Comparison of ENCODE assay signal across 12 cellular contexts in genomic region chr6:106534564-106534982, GRCh38.
DNase-seq lines count a peak whose midpoint lies in the region; ATAC-seq, FAIRE-seq and TF ChIP-seq lines count a peak whose summit lies in the region.
"Had no signal": no experiment of that assay in that cellular context is flagged by ENCODE, and none has a peak within 500 bp of the region (broad histone marks: within the 10 kb centered on the region; RNA-seq: fewer than 3 reads in every experiment).

No MANE protein-coding gene starts in this region.

- no peak overlapping the region for H3K4me3 ChIP-seq in smooth muscle cell
- H3K4me3 ChIP-seq: ascending aorta had no signal

- H3K4me3 Mint-ChIP-seq in activated CD4-positive, alpha-beta T cell treated with anti-CD3 and anti-CD28 coated beads, Interleukin-2, amount 10 ng/mL, durations not matched to agents 24 days and 14 days, result peak overlapping the region; percentile 29
- peak overlapping the region; percentile 25 for H3K4me3 Mint-ChIP-seq in stimulated activated effector memory CD8-positive, alpha-beta T cell treated with anti-CD3 and anti-CD28 coated beads, Interleukin-12 subunit alpha, Interleukin-12 subunit beta, amount 100 ng/mL, for 72 hours

- H3K9me3 ChIP-seq in smooth muscle cell (replicated peaks; ENCODE audit: low read depth), result no peaks in the 10 kb centered on the region
- H3K9me3 ChIP-seq: ascending aorta had no signal

- ATAC-seq in GM21825 (IDR thresholded peaks at IDR 0.05; ENCODE audit: unreplicated experiment) (peak; percentile 48), left ventricle myocardium superior (no peak)
- peak; percentile 79 for ATAC-seq in stimulated activated effector memory CD8-positive, alpha-beta T cell treated with anti-CD3 and anti-CD28 coated beads, Interleukin-12 subunit alpha, Interleukin-12 subunit beta, amount 100 ng/mL, for 72 hours

- intact Hi-C loops in activated CD4-positive, alpha-beta T cell treated with anti-CD3 and anti-CD28 coated beads, Interleukin-2, amount 10 ng/mL, durations not matched to agents 24 days and 14 days (cut with micrococcal nuclease), result loop anchor here (1.0 kb wide), 3 partner anchors 9 to 13 kb away; no protein-coding TSS in a partner anchor
- intact Hi-C loops in left ventricle myocardium superior (cut with micrococcal nuclease), result no loop called here

- peaks cover 47% of the 10 kb centered on the region for H3K4me1 Mint-ChIP-seq in activated CD4-positive, alpha-beta T cell treated with anti-CD3 and anti-CD28 coated beads, Interleukin-2, amount 10 ng/mL, durations not matched to agents 24 days and 14 days
- H3K4me1 Mint-ChIP-seq in stimulated activated effector memory CD8-positive, alpha-beta T cell treated with anti-CD3 and anti-CD28 coated beads, Interleukin-12 subunit alpha, Interleukin-12 subunit beta, amount 100 ng/mL, for 72 hours, result peaks cover 85% of the 10 kb centered on the region

- H3K27me3 ChIP-seq in smooth muscle cell (ENCODE audit: low read depth), result no peaks in the 10 kb centered on the region
- H3K27me3 ChIP-seq: ascending aorta had no signal

- WGBS in smooth muscle cell (ENCODE audit: low lambda C conversion rate), result 53% methylated on average over 2 of the region's 2 CpGs

- TF ChIP-seq CTCF in smooth muscle cell (IDR thresholded peaks at IDR 0.05; ENCODE audit: borderline replicate concordance, insufficient read depth, poor library complexity, severe bottlenecking), result no peak

- no peaks in the 10 kb centered on the region for H3K36me3 ChIP-seq in smooth muscle cell (ENCODE audit: low read depth)
- H3K36me3 ChIP-seq: ascending aorta had no signal

- no peak overlapping the region for H3K27ac ChIP-seq in smooth muscle cell (ENCODE audit: low read depth)
- H3K27ac ChIP-seq: ascending aorta had no signal

- no peak for TF ChIP-seq POLR2A in H54 (IDR thresholded peaks at IDR 0.05; ENCODE audit: low read depth, low read length)

- H3K4me1 ChIP-seq in smooth muscle cell (ENCODE audit: low read depth), result no peaks in the 10 kb centered on the region
- H3K4me1 ChIP-seq: ascending aorta had no signal

- no peaks in the 10 kb centered on the region for H3K9me3 Mint-ChIP-seq in activated CD4-positive, alpha-beta T cell treated with anti-CD3 and anti-CD28 coated beads, Interleukin-2, amount 10 ng/mL, durations not matched to agents 24 days and 14 days
- H3K9me3 Mint-ChIP-seq in stimulated activated effector memory CD8-positive, alpha-beta T cell treated with anti-CD3 and anti-CD28 coated beads, Interleukin-12 subunit alpha, Interleukin-12 subunit beta, amount 100 ng/mL, for 72 hours, result no peaks in the 10 kb centered on the region

- H3K27ac Mint-ChIP-seq in activated CD4-positive, alpha-beta T cell treated with anti-CD3 and anti-CD28 coated beads, Interleukin-2, amount 10 ng/mL, durations not matched to agents 24 days and 14 days, result peak overlapping the region; percentile 79
- peak overlapping the region; percentile 50 for H3K27ac Mint-ChIP-seq in stimulated activated effector memory CD8-positive, alpha-beta T cell treated with anti-CD3 and anti-CD28 coated beads, Interleukin-12 subunit alpha, Interleukin-12 subunit beta, amount 100 ng/mL, for 72 hours

- DNase-seq in activated CD4-positive, alpha-beta T cell treated with anti-CD3 and anti-CD28 coated beads, Interleukin-2, amount 10 ng/mL, durations not matched to agents 24 days and 14 days, result peak; percentile 77
- peak; percentile 24 for DNase-seq in central memory CD4-positive, alpha-beta T cell
- no peak for DNase-seq in stimulated activated effector memory CD8-positive, alpha-beta T cell treated with anti-CD3 and anti-CD28 coated beads, Interleukin-12 subunit alpha, Interleukin-12 subunit beta, amount 100 ng/mL, for 72 hours (ENCODE audit: low spot score in 2 of 2)
- DNase-seq in smooth muscle cell (lab: John Stamatoyannopoulos, UW; ENCODE audit: unreplicated experiment), result no peak
- DNase-seq in H54 (ENCODE audit: insufficient read length, low spot score), result no peak
- DNase-seq in EL, result no peak
- no peak for DNase-seq in left ventricle myocardium superior
- DNase-seq: effector CD8-positive, alpha-beta T cell; head of caudate nucleus; NCI-H2171 had no signal

- H4K20me1 ChIP-seq in smooth muscle cell (ENCODE audit: low read depth), result no peaks in the 10 kb centered on the region

- peaks cover 66% of the 10 kb centered on the region for H3K36me3 Mint-ChIP-seq in activated CD4-positive, alpha-beta T cell treated with anti-CD3 and anti-CD28 coated beads, Interleukin-2, amount 10 ng/mL, durations not matched to agents 24 days and 14 days (ENCODE audit: low read depth)
- peaks cover 94% of the 10 kb centered on the region for H3K36me3 Mint-ChIP-seq in stimulated activated effector memory CD8-positive, alpha-beta T cell treated with anti-CD3 and anti-CD28 coated beads, Interleukin-12 subunit alpha, Interleukin-12 subunit beta, amount 100 ng/mL, for 72 hours

- no peak overlapping the region for H3K4me2 ChIP-seq in smooth muscle cell

- H3F3A ChIP-seq in smooth muscle cell (ENCODE audit: low read depth), result no peaks in the 10 kb centered on the region

- FAIRE-seq in H54 (lab: Jason Lieb, UNC), result no peak

- H3K27me3 Mint-ChIP-seq in activated CD4-positive, alpha-beta T cell treated with anti-CD3 and anti-CD28 coated beads, Interleukin-2, amount 10 ng/mL, durations not matched to agents 24 days and 14 days, result no peaks in the 10 kb centered on the region

- no peak overlapping the region for H3K9ac ChIP-seq in smooth muscle cell (ENCODE audit: low read depth)

- no peak overlapping the region for H2AFZ ChIP-seq in smooth muscle cell (ENCODE audit: low read depth)

- no peaks in the 10 kb centered on the region for H3K79me2 ChIP-seq in smooth muscle cell (ENCODE audit: low read depth)

Comparison
In these comparisons a context has a peak if more than half of its experiments do, and no peak if none do; other contexts are left out.
1. DNase-seq: peak in activated CD4-positive, alpha-beta T cell treated with anti-CD3 and anti-CD28 coated beads, Interleukin-2, amount 10 ng/mL, durations not matched to agents 24 days and 14 days (single experiment) and central memory CD4-positive, alpha-beta T cell (single experiment); none in stimulated activated effector memory CD8-positive, alpha-beta T cell treated with anti-CD3 and anti-CD28 coated beads, Interleukin-12 subunit alpha, Interleukin-12 subunit beta, amount 100 ng/mL, for 72 hours (0 of 2), smooth muscle cell (single experiment), H54 (single experiment), EL (single experiment) and left ventricle myocardium superior (single experiment).